ENCODE assay signal across 33 cellular contexts in the genomic region with DNA sequence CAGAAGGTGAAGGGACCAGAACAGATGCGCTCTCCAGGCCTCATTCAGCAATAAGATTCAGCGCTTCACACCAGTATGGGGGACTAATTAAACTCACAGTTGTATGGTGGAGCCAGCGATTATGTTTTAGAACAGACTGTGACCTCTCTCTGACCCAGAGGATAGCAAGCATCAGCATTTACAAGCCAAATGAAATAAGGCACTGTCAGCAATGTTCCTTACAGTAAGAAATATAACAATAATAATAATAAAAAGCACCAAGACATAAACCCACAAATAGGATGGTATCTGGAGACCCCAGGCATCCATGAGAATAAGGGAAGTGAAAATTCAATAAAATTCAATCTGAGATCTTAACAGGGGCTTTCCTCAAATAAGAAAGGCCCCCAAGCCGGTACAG.
"Had no signal": no experiment of that assay in that cellular context is flagged by ENCODE, and none has a peak within 500 bp of the region (broad histone marks: within the 10 kb centered on the region; RNA-seq: fewer than 3 reads in every experiment).

No MANE protein-coding gene starts in this region.

- ATAC-seq: activated CD4-positive, alpha-beta T cell treated with anti-CD3 and anti-CD28 coated beads for 36 hours; activated CD8-positive, alpha-beta memory T cell treated with anti-CD3 and anti-CD28 coated beads, Interleukin-2, amount 10 ng/mL, durations not matched to agents 7 days and 5 days; activated CD8-positive, alpha-beta T cell treated with anti-CD3 and anti-CD28 coated beads, Interleukin-2, amount 10 ng/mL, durations not matched to agents 7 days and 5 days; activated naive CD8-positive, alpha-beta T cell treated with anti-CD3 and anti-CD28 coated beads, Interleukin-2, amount 50 U/mL, for 24 hours; body of pancreas; effector memory CD8-positive, alpha-beta T cell; foreskin keratinocyte; gastrocnemius medialis; heart left ventricle had no signal

- H3K9me3 Mint-ChIP-seq: activated CD4-positive, alpha-beta memory T cell treated with anti-CD3 and anti-CD28 coated beads for 36 hours; activated naive CD8-positive, alpha-beta T cell treated with anti-CD3 and anti-CD28 coated beads for 36 hours; activated naive CD8-positive, alpha-beta T cell treated with anti-CD3 and anti-CD28 coated beads, Interleukin-2, amount 50 U/mL, for 24 hours; activated T-helper 1 cell treated with anti-CD3 and anti-CD28 coated beads, Interleukin-12 subunit alpha, Interleukin-12 subunit beta, Interleukin-2, Interleukin-4 antibody, amounts not matched to agents 30 ng/mL and 10 ng/mL and 1 ng/mL, durations not matched to agents 14 hours and 24 hours and 36 hours; activated T-helper 2 cell treated with anti-CD3 and anti-CD28 coated beads, Interferon-gamma antibody, Interleukin-2, Interleukin-4, amounts not matched to agents 10 μg/mL and 5 μg/mL and 100 μg/mL, durations not matched to agents 14 hours and 24 hours and 36 hours; effector memory CD8-positive, alpha-beta T cell had no signal

- H3K4me3 Mint-ChIP-seq: activated CD4-positive, alpha-beta memory T cell treated with anti-CD3 and anti-CD28 coated beads for 36 hours; activated CD4-positive, alpha-beta T cell treated with anti-CD3 and anti-CD28 coated beads for 36 hours; activated CD4-positive, alpha-beta T cell treated with anti-CD3 and anti-CD28 coated beads, Interleukin-2, amount 10 ng/mL, durations not matched to agents 24 days and 14 days; activated CD8-positive, alpha-beta memory T cell treated with anti-CD3 and anti-CD28 coated beads, Interleukin-2, amount 10 ng/mL, durations not matched to agents 7 days and 5 days; activated CD8-positive, alpha-beta T cell treated with anti-CD3 and anti-CD28 coated beads, Interleukin-2, amount 10 ng/mL, durations not matched to agents 7 days and 5 days; activated naive CD4-positive, alpha-beta T cell treated with anti-CD3 and anti-CD28 coated beads for 36 hours; activated naive CD4-positive, alpha-beta T cell treated with anti-CD3 and anti-CD28 coated beads, Interleukin-2, amount 50 U/mL, for 24 hours; activated naive CD8-positive, alpha-beta T cell treated with anti-CD3 and anti-CD28 coated beads for 36 hours; activated naive CD8-positive, alpha-beta T cell treated with anti-CD3 and anti-CD28 coated beads, Interleukin-2, amount 50 U/mL, for 24 hours; activated T-helper 1 cell treated with anti-CD3 and anti-CD28 coated beads, Interleukin-12 subunit alpha, Interleukin-12 subunit beta, Interleukin-2, Interleukin-4 antibody, amounts not matched to agents 30 ng/mL and 10 ng/mL and 1 ng/mL, durations not matched to agents 14 hours and 24 hours and 36 hours; effector memory CD8-positive, alpha-beta T cell had no signal

- H3K9me3 ChIP-seq: adrenal gland, body of pancreas, esophagus muscularis mucosa, gastrocnemius medialis had no signal

- H3K27me3 ChIP-seq: adrenal gland, body of pancreas, esophagus muscularis mucosa, foreskin keratinocyte, gastrocnemius medialis, heart left ventricle had no signal

- H3K36me3 ChIP-seq: adrenal gland, esophagus muscularis mucosa, gastrocnemius medialis, heart left ventricle had no signal

- H3K4me1 ChIP-seq: esophagus muscularis mucosa, foreskin keratinocyte, gastrocnemius medialis had no signal

- FAIRE-seq: colon had no signal

- DNase-seq: activated CD4-positive, alpha-beta memory T cell treated with anti-CD3 and anti-CD28 coated beads for 36 hours; activated CD4-positive, alpha-beta T cell treated with anti-CD3 and anti-CD28 coated beads for 36 hours; activated CD4-positive, alpha-beta T cell treated with anti-CD3 and anti-CD28 coated beads, Interleukin-2, amount 10 ng/mL, durations not matched to agents 24 days and 14 days; activated CD4-positive, CD25-positive, alpha-beta regulatory T cell; activated CD4-positive, CD25-positive, alpha-beta regulatory T cell treated with anti-CD3 and anti-CD28 coated beads, Interleukin-2, amount 50 U/mL, for 72 hours; activated CD8-positive, alpha-beta memory T cell treated with anti-CD3 and anti-CD28 coated beads, Interleukin-2, amount 10 ng/mL, durations not matched to agents 7 days and 5 days; activated CD8-positive, alpha-beta memory T cell treated with anti-CD3 and anti-CD28 coated beads, Interleukin-2, amount 50 U/mL, for 4 hours; activated CD8-positive, alpha-beta T cell treated with anti-CD3 and anti-CD28 coated beads, Interleukin-2, amount 10 ng/mL, durations not matched to agents 7 days and 5 days; activated effector memory CD4-positive, alpha-beta T cell treated with anti-CD3 and anti-CD28 coated beads, Interleukin-2, amount 50 U/mL, for 16 hours; activated naive CD4-positive, alpha-beta T cell treated with anti-CD3 and anti-CD28 coated beads for 36 hours; activated naive CD8-positive, alpha-beta T cell treated with anti-CD3 and anti-CD28 coated beads for 36 hours; activated naive CD8-positive, alpha-beta T cell treated with anti-CD3 and anti-CD28 coated beads, Interleukin-2, amount 50 U/mL, for 24 hours; activated T-cell treated with anti-CD3 and anti-CD28 coated beads, Interleukin-2, amount 50 U/mL, for 1 hour; activated T-cell treated with anti-CD3 and anti-CD28 coated beads, Interleukin-2, amount 50 U/mL, for 48 hours; adrenal gland; amygdala; aorta; body of pancreas; caudate nucleus; cortex of kidney; dermis blood vessel endothelial cell; effector CD4-positive, alpha-beta T cell; effector memory CD8-positive, alpha-beta T cell; erythroblast; foreskin keratinocyte; gastrocnemius medialis; glutamatergic neuron; heart left ventricle had no signal

- H3K4me1 Mint-ChIP-seq: activated CD4-positive, alpha-beta T cell treated with anti-CD3 and anti-CD28 coated beads for 36 hours; activated naive CD4-positive, alpha-beta T cell treated with anti-CD3 and anti-CD28 coated beads, Interleukin-2, amount 50 U/mL, for 24 hours; activated naive CD8-positive, alpha-beta T cell treated with anti-CD3 and anti-CD28 coated beads, Interleukin-2, amount 50 U/mL, for 24 hours had no signal

- H3K27ac ChIP-seq: adrenal gland, body of pancreas, esophagus muscularis mucosa, foreskin keratinocyte, gastrocnemius medialis, heart left ventricle had no signal

- H3K27ac Mint-ChIP-seq: activated CD4-positive, alpha-beta memory T cell treated with anti-CD3 and anti-CD28 coated beads for 36 hours; activated CD4-positive, alpha-beta T cell treated with anti-CD3 and anti-CD28 coated beads for 36 hours; activated CD4-positive, alpha-beta T cell treated with anti-CD3 and anti-CD28 coated beads, Interleukin-2, amount 10 ng/mL, durations not matched to agents 24 days and 14 days; activated CD8-positive, alpha-beta memory T cell treated with anti-CD3 and anti-CD28 coated beads, Interleukin-2, amount 10 ng/mL, durations not matched to agents 7 days and 5 days; activated CD8-positive, alpha-beta T cell treated with anti-CD3 and anti-CD28 coated beads, Interleukin-2, amount 10 ng/mL, durations not matched to agents 7 days and 5 days; activated naive CD4-positive, alpha-beta T cell treated with anti-CD3 and anti-CD28 coated beads for 36 hours; activated naive CD4-positive, alpha-beta T cell treated with anti-CD3 and anti-CD28 coated beads, Interleukin-2, amount 50 U/mL, for 24 hours; activated naive CD8-positive, alpha-beta T cell treated with anti-CD3 and anti-CD28 coated beads for 36 hours; activated naive CD8-positive, alpha-beta T cell treated with anti-CD3 and anti-CD28 coated beads, Interleukin-2, amount 50 U/mL, for 24 hours; activated T-helper 1 cell treated with anti-CD3 and anti-CD28 coated beads, Interleukin-12 subunit alpha, Interleukin-12 subunit beta, Interleukin-2, Interleukin-4 antibody, amounts not matched to agents 30 ng/mL and 10 ng/mL and 1 ng/mL, durations not matched to agents 14 hours and 24 hours and 36 hours; activated T-helper 2 cell treated with anti-CD3 and anti-CD28 coated beads, Interferon-gamma antibody, Interleukin-2, Interleukin-4, amounts not matched to agents 10 μg/mL and 5 μg/mL and 100 μg/mL, durations not matched to agents 14 hours and 24 hours and 36 hours; effector memory CD8-positive, alpha-beta T cell had no signal

- H3K4me3 ChIP-seq: adrenal gland, body of pancreas, esophagus muscularis mucosa, gastrocnemius medialis, heart left ventricle had no signal
